ENCODE assay signal across 9 cellular contexts in genomic region chr5:10913846-10914245, GRCh38.
A peak's percentile ranks its signal among the peaks of the same experiment; 100 is the strongest.
DNase-seq lines count a peak whose midpoint lies in the region; ATAC-seq, FAIRE-seq and TF ChIP-seq lines count a peak whose summit lies in the region.
"Had no signal": no experiment of that assay in that cellular context is flagged by ENCODE, and none has a peak within 500 bp of the region (broad histone marks: within the 10 kb centered on the region; RNA-seq: fewer than 3 reads in every experiment).

No MANE protein-coding gene starts in this region.

- no peaks in the 10 kb centered on the region for H3K79me2 ChIP-seq in K562 (ENCODE audit: control insufficient read depth, insufficient read depth, low read length)

- WGBS in K562 (ENCODE audit: insufficient coverage, low coverage, missing lambda C conversion rate): 0% methylated on average over 5 of the region's 5 CpGs

- no peak overlapping the region for H2AFZ ChIP-seq in K562 (ENCODE audit: low read depth, low read length)

- peaks cover 0 to 6% of the 10 kb centered on the region in 2 experiments; a peak in 2 of 5 replicates for H3K4me1 ChIP-seq in K562 (replicated peaks in 1 of 2; ENCODE audit: control insufficient read depth in 2 of 2, insufficient read depth in 2 of 2, low read length in 2 of 2)

- H3K4me1 Mint-ChIP-seq in activated CD4-positive, alpha-beta T cell treated with anti-CD3 and anti-CD28 coated beads, Interleukin-2, amount 10 ng/mL, durations not matched to agents 24 days and 14 days: no peaks in the 10 kb centered on the region
- no peaks in the 10 kb centered on the region for H3K4me1 Mint-ChIP-seq in activated CD4-positive, alpha-beta T cell treated with anti-CD3 and anti-CD28 coated beads, Interleukin-2, amount 10 ng/mL, durations not matched to agents 7 days and 5 days

- H3K9ac ChIP-seq in K562 (ENCODE audit: insufficient read depth in 1 of 2, low read depth in 2 of 2, low read length in 2 of 2): no peak overlapping the region
- H3K9ac ChIP-seq: KMS-11 had no signal

- H3K36me3 Mint-ChIP-seq in activated CD4-positive, alpha-beta T cell treated with anti-CD3 and anti-CD28 coated beads, Interleukin-2, amount 10 ng/mL, durations not matched to agents 24 days and 14 days (ENCODE audit: low read depth): no peaks in the 10 kb centered on the region
- H3K36me3 Mint-ChIP-seq in activated CD4-positive, alpha-beta T cell treated with anti-CD3 and anti-CD28 coated beads, Interleukin-2, amount 10 ng/mL, durations not matched to agents 7 days and 5 days (ENCODE audit: low read depth): no peaks in the 10 kb centered on the region

- H3K9me1 ChIP-seq in K562 (ENCODE audit: control insufficient read depth, insufficient read depth, low read length): no peaks in the 10 kb centered on the region

- ATAC-seq in K562: peak; percentile 84
- no peak for ATAC-seq in GM18870 (IDR thresholded peaks at IDR 0.05; ENCODE audit: unreplicated experiment)

- H3K9me3 ChIP-seq in K562 (replicated peaks; ENCODE audit: control insufficient read depth, insufficient read depth, low read depth, low read length): no peaks in the 10 kb centered on the region

- peaks cover 3% of the 10 kb centered on the region for H3K27me3 Mint-ChIP-seq in activated CD4-positive, alpha-beta T cell treated with anti-CD3 and anti-CD28 coated beads, Interleukin-2, amount 10 ng/mL, durations not matched to agents 24 days and 14 days
- H3K27me3 Mint-ChIP-seq in activated CD4-positive, alpha-beta T cell treated with anti-CD3 and anti-CD28 coated beads, Interleukin-2, amount 10 ng/mL, durations not matched to agents 7 days and 5 days: peaks cover 6% of the 10 kb centered on the region

- peak; percentile 63 for FAIRE-seq in K562 (lab: Jason Lieb, UNC)

- H3K27ac Mint-ChIP-seq in activated CD4-positive, alpha-beta T cell treated with anti-CD3 and anti-CD28 coated beads, Interleukin-2, amount 10 ng/mL, durations not matched to agents 24 days and 14 days: no peak overlapping the region
- H3K27ac Mint-ChIP-seq in activated CD4-positive, alpha-beta T cell treated with anti-CD3 and anti-CD28 coated beads, Interleukin-2, amount 10 ng/mL, durations not matched to agents 7 days and 5 days: no peak overlapping the region

- CTCF ChIA-PET in K562 (lab: Yijun Ruan, JAX; ENCODE audit: low intra/inter-chr PET ratio): interaction anchor here (0.6 kb wide), 1 partner anchor 63 kb away, joined by 3 read pairs; no protein-coding TSS in a partner anchor
- CTCF ChIA-PET in activated CD4-positive, alpha-beta T cell treated with anti-CD3 and anti-CD28 coated beads, Interleukin-2, amount 10 ng/mL, durations not matched to agents 7 days and 5 days (lab: Charles Lee): no interaction called here

- TF ChIP-seq RAD21 in K562 (CRISPR knock-in tag; conservative IDR thresholded peaks at IDR 0.05 in 1 of 2, IDR thresholded peaks at IDR 0.05 in 1 of 2): no peak

- intact Hi-C loops in K562 (cut with micrococcal nuclease): no loop called here
- intact Hi-C loops in activated CD4-positive, alpha-beta T cell treated with anti-CD3 and anti-CD28 coated beads, Interleukin-2, amount 10 ng/mL, durations not matched to agents 24 days and 14 days (cut with micrococcal nuclease): no loop called here

- TF ChIP-seq POLR2A in NB4 (IDR thresholded peaks at IDR 0.05; ENCODE audit: extremely low read depth, insufficient read length) (no peak), K562 (conservative IDR thresholded peaks at IDR 0.05) (no peak)

- H3K4me3 ChIP-seq in NB4 (ENCODE audit: low read depth, low read length) (no peak overlapping the region), K562 (no peak overlapping the region)

- no TSS peak for BruUV-seq in K562 (replicated peaks; lab: Mats Ljungman, UMichigan)

- in situ Hi-C loops in K562 (cut with MboI): no loop called here

- no peak overlapping the region for H3K4me3 Mint-ChIP-seq in activated CD4-positive, alpha-beta T cell treated with anti-CD3 and anti-CD28 coated beads, Interleukin-2, amount 10 ng/mL, durations not matched to agents 24 days and 14 days
- no peak overlapping the region for H3K4me3 Mint-ChIP-seq in activated CD4-positive, alpha-beta T cell treated with anti-CD3 and anti-CD28 coated beads, Interleukin-2, amount 10 ng/mL, durations not matched to agents 7 days and 5 days

- peak; percentile 39; the same call in 1 of the 2 replicates for TF ChIP-seq EP300 in K562 (IDR thresholded peaks at IDR 0.05; ENCODE audit: low read length)

- DNase-seq in GM03348 (ENCODE audit: low spot score) (peak; percentile 45), NB4 (ENCODE audit: low read depth) (peak; percentile 95), K562 (ENCODE audit: extremely low read depth in 1 of 4, low spot score in 3 of 4) (peak; percentile 18 to 65 (median 32)), mucosa of gallbladder (ENCODE audit: low spot score) (peak; percentile 20)
- DNase-seq in activated CD4-positive, alpha-beta T cell treated with anti-CD3 and anti-CD28 coated beads, Interleukin-2, amount 10 ng/mL, durations not matched to agents 24 days and 14 days: no peak
- DNase-seq in effector CD4-positive, alpha-beta T cell: no peak
- DNase-seq in activated CD4-positive, alpha-beta T cell treated with anti-CD3 and anti-CD28 coated beads, Interleukin-2, amount 10 ng/mL, durations not matched to agents 7 days and 5 days: no peak

- H3K27me3 ChIP-seq in K562 (ENCODE audit: control insufficient read depth in 2 of 2, insufficient read depth in 2 of 2, low read length in 2 of 2): 0 out of 5 replicates have a peak, but pooled peaks cover 0 to 2% of the 10 kb centered on the region in 2 experiments

- no peaks in the 10 kb centered on the region for H4K20me1 ChIP-seq in K562 (replicated peaks; ENCODE audit: control insufficient read depth, insufficient read depth, low read length)

- no peaks in the 10 kb centered on the region for H3K9me3 Mint-ChIP-seq in activated CD4-positive, alpha-beta T cell treated with anti-CD3 and anti-CD28 coated beads, Interleukin-2, amount 10 ng/mL, durations not matched to agents 24 days and 14 days
- no peaks in the 10 kb centered on the region for H3K9me3 Mint-ChIP-seq in activated CD4-positive, alpha-beta T cell treated with anti-CD3 and anti-CD28 coated beads, Interleukin-2, amount 10 ng/mL, durations not matched to agents 7 days and 5 days

- POLR2A ChIA-PET in K562 (lab: Yijun Ruan, JAX): interaction anchor here (0.7 kb wide), 1 partner anchor 156 kb away, joined by 4 read pairs; no protein-coding TSS in a partner anchor
- POLR2A ChIA-PET in activated CD4-positive, alpha-beta T cell treated with anti-CD3 and anti-CD28 coated beads, Interleukin-2, amount 10 ng/mL, durations not matched to agents 7 days and 5 days (lab: Charles Lee): no interaction called here

- no peak overlapping the region for H3K4me2 ChIP-seq in K562 (ENCODE audit: insufficient read depth, low read length)
- H3K4me2 ChIP-seq: KMS-11 had no signal

- no peak overlapping the region for H3K27ac ChIP-seq in K562 (ENCODE audit: extremely low read depth, low read depth, low read length)
- H3K27ac ChIP-seq: KMS-11 had no signal

- no peaks in the 10 kb centered on the region for H3K36me3 ChIP-seq in K562 (ENCODE audit: control insufficient read depth, insufficient read depth, low read length)

- TF ChIP-seq CTCF in NB4 (IDR thresholded peaks at IDR 0.05; ENCODE audit: low read depth, low read length) (no peak), K562 (IDR thresholded peaks at IDR 0.05 in 2 of 3, conservative IDR thresholded peaks at IDR 0.05 in 1 of 3; ENCODE audit: insufficient read depth in 2 of 3, low read depth in 1 of 3, low read length in 3 of 3) (no peak)

TF ChIP-seq in K562, 482 proteins besides CTCF, POLR2A, EP300 and RAD21 (continues in another document):
- TF ChIP-seq POLR2AphosphoS5 (IDR thresholded peaks at IDR 0.05; ENCODE audit: control insufficient read depth, insufficient read depth, low read depth, low read length) (peak; percentile 27; the same call in 1 of the 2 replicates), ATF7 (IDR thresholded peaks at IDR 0.05) (peak; percentile 77), ZNF75A (CRISPR knock-in tag; IDR thresholded peaks at IDR 0.05) (no peak), CSDE1 (IDR thresholded peaks at IDR 0.05) (no peak), TCF3 (CRISPR knock-in tag; IDR thresholded peaks at IDR 0.05) (peak; percentile 29; the same call in 1 of the 2 replicates), HOXB6 (CRISPR knock-in tag; IDR thresholded peaks at IDR 0.05; ENCODE audit: borderline replicate concordance) (no peak), ETV5 (CRISPR knock-in tag; IDR thresholded peaks at IDR 0.05; ENCODE audit: low read depth) (no peak), SMARCB1 (IDR thresholded peaks at IDR 0.05; ENCODE audit: insufficient read length, low read depth) (no peak), BRF2 (IDR thresholded peaks at IDR 0.05; ENCODE audit: borderline replicate concordance, insufficient read depth, insufficient read length) (no peak), C11orf30 (IDR thresholded peaks at IDR 0.05; ENCODE audit: low read depth) (peak; percentile 45; the same call in 1 of the 2 replicates), ZNF639 (CRISPR knock-in tag; conservative IDR thresholded peaks at IDR 0.05 in 1 of 2, IDR thresholded peaks at IDR 0.05 in 1 of 2) (peak in 1 of 2 experiments; percentile 54; a peak in 1 of 4 replicates)

Comparison
In these comparisons a context has a peak if more than half of its experiments do, and no peak if none do; other contexts are left out.
1. DNase-seq: peak in GM03348 (single experiment), NB4 (single experiment), K562 (4 of 4) and mucosa of gallbladder (single experiment); none in activated CD4-positive, alpha-beta T cell treated with anti-CD3 and anti-CD28 coated beads, Interleukin-2, amount 10 ng/mL, durations not matched to agents 24 days and 14 days (single experiment), effector CD4-positive, alpha-beta T cell (single experiment) and activated CD4-positive, alpha-beta T cell treated with anti-CD3 and anti-CD28 coated beads, Interleukin-2, amount 10 ng/mL, durations not matched to agents 7 days and 5 days (single experiment).